In the genomic region with DNA sequence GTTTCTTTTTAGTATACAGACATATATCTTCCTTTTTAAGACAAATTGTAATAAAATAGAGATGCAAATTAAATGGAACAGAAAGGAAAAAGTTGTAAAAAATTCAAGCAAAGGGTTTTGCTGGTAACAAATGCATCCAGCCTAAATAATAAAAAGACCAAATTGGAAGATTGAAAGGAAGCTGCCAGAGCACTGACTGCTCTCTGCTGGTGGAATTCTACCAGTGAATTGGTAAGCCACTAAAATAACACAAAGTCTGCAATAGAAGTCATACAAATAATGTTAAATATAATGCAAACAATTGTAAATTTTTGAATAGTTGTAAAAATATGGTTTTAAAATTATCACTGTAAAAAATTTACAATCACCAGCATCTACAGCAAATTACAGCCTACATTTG, we compare ENCODE assay signal across 19 cellular contexts.
"Had no signal": no experiment of that assay in that cellular context is flagged by ENCODE, and none has a peak within 500 bp of the region (broad histone marks: within the 10 kb centered on the region; RNA-seq: fewer than 3 reads in every experiment).

No MANE protein-coding gene starts in this region.

- H3K27ac ChIP-seq: epithelial cell of prostate, gastroesophageal sphincter, heart right ventricle, left lung, neural progenitor cell, ovary, thoracic aorta had no signal

- H3K27me3 ChIP-seq: gastroesophageal sphincter, heart right ventricle, left lung, neural progenitor cell, ovary had no signal

- H3K9ac ChIP-seq: neural progenitor cell had no signal

- H3K9me3 ChIP-seq: gastroesophageal sphincter, left lung, ovary, thoracic aorta had no signal

- DNase-seq: activated CD4-positive, alpha-beta T cell treated with anti-CD3 and anti-CD28 coated beads, Interleukin-2, amount 50 U/mL, for 1 hour; activated CD8-positive, alpha-beta memory T cell treated with anti-CD3 and anti-CD28 coated beads for 24 hours; activated naive CD4-positive, alpha-beta T cell treated with Interleukin-2 at 50 U/mL for 16 hours; activated naive CD8-positive, alpha-beta T cell treated with anti-CD3 and anti-CD28 coated beads, Interleukin-2, amount 50 U/mL, for 24 hours; caudate nucleus; cortex of kidney; effector CD8-positive, alpha-beta T cell; heart right ventricle; left lung; mammary epithelial cell; ovary; stimulated activated CD4-positive, alpha-beta T cell treated with anti-CD3 and anti-CD28 coated beads, Interleukin-12 subunit alpha, Interleukin-12 subunit beta, amount 100 ng/mL, for 4 hours; stimulated activated CD4-positive, alpha-beta T cell treated with anti-CD3 and anti-CD28 coated beads, Interleukin-2, amount 100 ng/mL, for 24 hours; T-cell; T-helper 9 cell had no signal

- H3K4me1 ChIP-seq: gastroesophageal sphincter, heart right ventricle, left lung, neural progenitor cell had no signal

- H3K36me3 ChIP-seq: gastroesophageal sphincter, heart right ventricle, left lung, neural progenitor cell, ovary, thoracic aorta had no signal

- H3K4me2 ChIP-seq: neural progenitor cell had no signal

- H3K4me3 ChIP-seq: gastroesophageal sphincter, heart right ventricle, left lung, neural progenitor cell, ovary, thoracic aorta had no signal
